In genomic region chr10:114335614-114336013, GRCh38 we compare ENCODE assay signal across 22 cellular contexts.
"Had no signal": no experiment of that assay in that cellular context is flagged by ENCODE, and none has a peak within 500 bp of the region (broad histone marks: within the 10 kb centered on the region; RNA-seq: fewer than 3 reads in every experiment).

No MANE protein-coding gene starts in this region.

- H3K36me3 ChIP-seq: brain microvascular endothelial cell, cardiac muscle cell, MG63, SJCRH30, WERI-Rb-1 had no signal

- H3K4me2 ChIP-seq: SK-N-SH had no signal

- H3K4me3 ChIP-seq: cardiac muscle cell, MG63, SJCRH30 had no signal

- H3K27ac ChIP-seq: brain microvascular endothelial cell, cardiac muscle cell, SJCRH30, WERI-Rb-1 had no signal

- H3K9ac ChIP-seq: SK-N-SH had no signal

- DNase-seq: activated CD4-positive, alpha-beta memory T cell treated with anti-CD3 and anti-CD28 coated beads, Interleukin-2, amount 10 ng/mL, durations not matched to agents 7 days and 5 days; activated CD4-positive, alpha-beta T cell treated with anti-CD3 and anti-CD28 coated beads for 36 hours; activated CD4-positive, alpha-beta T cell treated with anti-CD3 and anti-CD28 coated beads, Interleukin-2, amount 50 U/mL, for 1 hour; activated gamma-delta T cell; activated naive CD4-positive, alpha-beta T cell treated with anti-CD3 and anti-CD28 coated beads for 36 hours; activated T-cell treated with anti-CD3 and anti-CD28 coated beads for 4 hours; activated T-cell treated with anti-CD3 and anti-CD28 coated beads, Interleukin-2, amount 50 U/mL, for 48 hours; brain microvascular endothelial cell; KG1; MG63; NCI-H1105 treated with DMSO at 0.1 percent for 48 hours; NCI-H146; NCI-H187 treated with DMSO at 0.1 percent for 48 hours; NCI-H2081 treated with DMSO at 0.1 percent for 48 hours; NCI-H446; NCI-H524; Right ventricle myocardium superior; SJCRH30; SK-N-SH; T-helper 1 cell; WERI-Rb-1 had no signal

- H3K9me3 ChIP-seq: MG63, SJCRH30, SK-N-SH had no signal

- H3K27me3 ChIP-seq: cardiac muscle cell, MG63, SJCRH30 had no signal

- H3K9me2 ChIP-seq: SK-N-SH had no signal
